In genomic region chr5:78467744-78468357, GRCh38 we compare ENCODE assay signal across 8 cellular contexts.
A peak's percentile ranks its signal among the peaks of the same experiment; 100 is the strongest.
DNase-seq lines count a peak whose midpoint lies in the region; ATAC-seq and TF ChIP-seq lines count a peak whose summit lies in the region.

No MANE protein-coding gene starts in this region.

- H3K27ac Mint-ChIP-seq in nephron progenitor cell = no peak overlapping the region
- no peak overlapping the region for H3K27ac Mint-ChIP-seq in activated naive CD4-positive, alpha-beta T cell treated with anti-CD3 and anti-CD28 coated beads, Interleukin-2, amount 50 U/mL, for 72 hours

- H3F3A ChIP-seq in PC-9 (ENCODE audit: insufficient read depth, low read depth) = no peaks in the 10 kb centered on the region

- H3K4me3 ChIP-seq in PC-9 = no peak overlapping the region

- no peaks in the 10 kb centered on the region for H3K9me3 ChIP-seq in PC-9 (ENCODE audit: insufficient read depth, low read depth)

- CTCF ChIA-PET in PC-9 (lab: Charles Lee) = interaction anchor here (0.6 to 1.3 kb wide), 5 partner anchors 9 to 232 kb away, joined by 3 to 7 read pairs (median 3); no protein-coding TSS in a partner anchor

- H3K4me1 ChIP-seq in PC-9 (replicated peaks; ENCODE audit: insufficient read depth) = no peaks in the 10 kb centered on the region

- peaks cover 4% of the 10 kb centered on the region for H3K4me1 Mint-ChIP-seq in nephron progenitor cell

- BruUV-seq in PC-9 (replicated peaks; lab: Mats Ljungman, UMichigan) = no TSS peak

- no peaks in the 10 kb centered on the region for H3K79me2 ChIP-seq in PC-9 (ENCODE audit: low read depth)

- no peaks in the 10 kb centered on the region for H3K9me3 Mint-ChIP-seq in nephron progenitor cell
- no peaks in the 10 kb centered on the region for H3K9me3 Mint-ChIP-seq in activated naive CD4-positive, alpha-beta T cell treated with anti-CD3 and anti-CD28 coated beads, Interleukin-2, amount 50 U/mL, for 72 hours

- TF ChIP-seq POLR2A in erythroblast (IDR thresholded peaks at IDR 0.05; ENCODE audit: low read length) = no peak

- H3K36me3 ChIP-seq in PC-9 (ENCODE audit: low read depth) = no peaks in the 10 kb centered on the region

- DNase-seq in AG20443 (ENCODE audit: low spot score) = peak; percentile 58
- peak; percentile 13 for DNase-seq in GM19240 (ENCODE audit: insufficient read length, low spot score)
- no peak for DNase-seq in PC-9
- DNase-seq in erythroblast (lab: John Stamatoyannopoulos, UW) = peak; percentile 53 to 62
- DNase-seq in nephron progenitor cell = no peak
- DNase-seq in activated naive CD4-positive, alpha-beta T cell treated with anti-CD3 and anti-CD28 coated beads, Interleukin-2, amount 50 U/mL, for 72 hours (ENCODE audit: low spot score in 2 of 2) = no peak
- DNase-seq in cortex of kidney (lab: John Stamatoyannopoulos, UW) = no peak

- TF ChIP-seq CTCF in PC-9 (conservative IDR thresholded peaks at IDR 0.05) (peak; percentile 80), nephron progenitor cell (IDR thresholded peaks at IDR 0.05) (peak; percentile 84)

- no peak overlapping the region for H3K4me3 Mint-ChIP-seq in nephron progenitor cell

- H3K4me2 ChIP-seq in PC-9 = no peak overlapping the region

- ATAC-seq in HG02763 (IDR thresholded peaks at IDR 0.05; ENCODE audit: unreplicated experiment) = no peak
- no peak for ATAC-seq in activated naive CD4-positive, alpha-beta T cell treated with anti-CD3 and anti-CD28 coated beads, Interleukin-2, amount 50 U/mL, for 72 hours

- H4K20me1 ChIP-seq in PC-9 (ENCODE audit: insufficient read depth) = peaks cover 4% of the 10 kb centered on the region; the same call in 1 of the 2 replicates

- H3K27me3 ChIP-seq in PC-9 (ENCODE audit: insufficient read depth, low read depth) = no peaks in the 10 kb centered on the region

- H3K9me2 ChIP-seq in PC-9 (ENCODE audit: insufficient read depth) = no peaks in the 10 kb centered on the region; the same call in 1 of the 2 replicates

- POLR2A ChIA-PET in PC-9 (lab: Charles Lee; ENCODE audit: unreplicated experiment) = no interaction called here

- no peak overlapping the region for H3K27ac ChIP-seq in PC-9

- no peaks in the 10 kb centered on the region for H3K27me3 Mint-ChIP-seq in nephron progenitor cell (ENCODE audit: low read depth, poor library complexity)

- no peak overlapping the region for H2AFZ ChIP-seq in PC-9

- intact Hi-C loops in PC-9 (cut with micrococcal nuclease; ENCODE audit: unreplicated experiment) = no loop called here

- H3K36me3 Mint-ChIP-seq in nephron progenitor cell (ENCODE audit: low read depth) = peaks cover 35% of the 10 kb centered on the region
- H3K36me3 Mint-ChIP-seq in activated naive CD4-positive, alpha-beta T cell treated with anti-CD3 and anti-CD28 coated beads, Interleukin-2, amount 50 U/mL, for 72 hours = peaks cover 0 to 6% of the 10 kb centered on the region in 2 donors

Comparison
In these comparisons a context has a peak if more than half of its experiments do, and no peak if none do; other contexts are left out.
1. DNase-seq: peak in AG20443 (single experiment), GM19240 (single experiment) and erythroblast (2 of 2); none in PC-9 (0 of 2), nephron progenitor cell (single experiment), activated naive CD4-positive, alpha-beta T cell treated with anti-CD3 and anti-CD28 coated beads, Interleukin-2, amount 50 U/mL, for 72 hours (0 of 2) and cortex of kidney (single experiment).